ENCODE assay signal across 8 cellular contexts in genomic region chr18:25351773-25352628, GRCh38. TPM values are rescaled to one million over a fixed set of nuclear protein-coding genes. Genes with fewer than 3 reads are reported as not detected.
A peak's percentile ranks its signal among the peaks of the same experiment; 100 is the strongest.
DNase-seq lines count a peak whose midpoint lies in the region; ATAC-seq lines count a peak whose summit lies in the region.

TSS of gene ZNF521 (minus strand) at chr18:25352166. CDS start at chr18:25350946, 1,220 bp downstream.

- peak within 1 kb of the TSS; percentile 70 for H4K8ac ChIP-seq in trophoblast cell (ENCODE audit: low read depth, low read length)

- no peak within 1 kb of the TSS for H3K23ac ChIP-seq in trophoblast cell (ENCODE audit: low read length)

- peak within 1 kb of the TSS; percentile 90 for H3K4me3 ChIP-seq in trophoblast cell (ENCODE audit: low read depth, low read length)

- peak within 1 kb of the TSS; percentile 52 for H4K12ac ChIP-seq in trophoblast cell (ENCODE audit: low read depth, low read length)

- DNase-seq in GM04504 (ENCODE audit: low read depth) (peak; percentile 79), NCI-H1092 treated with DMSO at 0.1 percent for 48 hours (lab: John Stamatoyannopoulos, UW) (peak; percentile 82), SKM-1 treated with dmso at 0.1 percent for 144 hours (lab: John Stamatoyannopoulos, UW; ENCODE audit: unreplicated experiment) (peak; percentile 17), astrocyte of the hippocampus (ENCODE audit: low read depth, low spot score) (peak; percentile 96), left ventricle myocardium superior (peak; percentile 91), trophoblast cell (peak; percentile 3 to 51)

- peak within 1 kb of the TSS; percentile 73 for H3K9ac ChIP-seq in trophoblast cell (ENCODE audit: low read length)

- peak within 1 kb of the TSS; percentile 86 for H3K18ac ChIP-seq in trophoblast cell (ENCODE audit: low read length)

- peak within 1 kb of the TSS; percentile 86 for H3K14ac ChIP-seq in trophoblast cell (ENCODE audit: low read length)

- peak within 1 kb of the TSS; percentile 93 for H4K91ac ChIP-seq in trophoblast cell (ENCODE audit: low read depth, low read length)

- peak within 1 kb of the TSS; percentile 87 for H2AFZ ChIP-seq in trophoblast cell (ENCODE audit: insufficient read depth, low read length, poor library complexity)

- no peak within 1 kb of the TSS for H2BK12ac ChIP-seq in trophoblast cell (ENCODE audit: low read length)

- peak within 1 kb of the TSS; percentile 86 for H3K4me2 ChIP-seq in trophoblast cell (ENCODE audit: low read length)

- H3K4me1 ChIP-seq in trophoblast cell (ENCODE audit: control insufficient read depth in 1 of 2, insufficient read depth in 2 of 2, low read length in 2 of 2): no peaks in the 10 kb centered on the region

- no peak within 1 kb of the TSS for H2AK5ac ChIP-seq in trophoblast cell (ENCODE audit: low read length)

- WGBS in trophoblast cell (ENCODE audit: extremely low coverage, insufficient coverage, insufficient read length): no CpG with 5 or more reads among the region's 91 CpGs

- peaks cover 23% of the 10 kb centered on the region for H3K79me2 ChIP-seq in trophoblast cell (ENCODE audit: control insufficient read depth, insufficient read depth, low read length, poor library complexity)

- peak within 1 kb of the TSS; percentile 99 for H3K27ac ChIP-seq in trophoblast cell (ENCODE audit: low read depth, low read length)

- peak within 1 kb of the TSS; percentile 87 for H2BK5ac ChIP-seq in trophoblast cell (ENCODE audit: low read depth, low read length, poor library complexity)

- H3K27me3 ChIP-seq in trophoblast cell (ENCODE audit: insufficient read depth, low read length): peaks cover 10% of the 10 kb centered on the region

- H3K79me1 ChIP-seq in trophoblast cell (ENCODE audit: low read length): peaks cover 26% of the 10 kb centered on the region

- peak within 1 kb of the TSS; percentile 78 for H3K4ac ChIP-seq in trophoblast cell (ENCODE audit: low read depth, low read length)

- H3K36me3 ChIP-seq in trophoblast cell (ENCODE audit: control insufficient read depth in 1 of 2, insufficient read depth in 2 of 2, low read length in 2 of 2): peaks cover 0 to 1% of the 10 kb centered on the region in 2 experiments

- intact Hi-C loops in left ventricle myocardium superior (cut with micrococcal nuclease): loop anchor here (5.0 to 10.0 kb wide), 2 partner anchors 115 to 467 kb away; no protein-coding TSS in a partner anchor

- H2BK120ac ChIP-seq in trophoblast cell (ENCODE audit: insufficient read depth, low read length, poor library complexity): peak within 1 kb of the TSS; percentile 80

- peak; percentile 69 for ATAC-seq in HG02588 (IDR thresholded peaks at IDR 0.05; ENCODE audit: unreplicated experiment)
- peak; percentile 84 for ATAC-seq in left ventricle myocardium superior
- no peak for ATAC-seq in GM21786 (IDR thresholded peaks at IDR 0.05; ENCODE audit: unreplicated experiment)

- no peaks in the 10 kb centered on the region for H3K9me3 ChIP-seq in trophoblast cell (ENCODE audit: insufficient read depth, low read depth, low read length)

RNA-seq across cellular contexts. Expression of gene ZNF521, which starts in this region (rescaled TPM):
- 28.8 TPM for total RNA-seq in left ventricle myocardium superior
- polyA plus RNA-seq in trophoblast cell (2013): 47.0 and 49.5 TPM in 2 replicates

Comparison
In these comparisons a context has a peak if more than half of its experiments do, and no peak if none do; other contexts are left out.
1. DNase-seq: peak in every context shown above with its lines; median percentile 96 in astrocyte of the hippocampus; 91 in left ventricle myocardium superior; 82 in NCI-H1092 treated with DMSO at 0.1 percent for 48 hours; 79 in GM04504; 27 in trophoblast cell; 17 in SKM-1 treated with dmso at 0.1 percent for 144 hours.